24 cellular contexts compared by ENCODE assay signal in genomic region chr7:30971840-30972563, GRCh38. TPM values are rescaled to one million over a fixed set of nuclear protein-coding genes. Genes with fewer than 3 reads are reported as not detected.
"Had no signal": no experiment of that assay in that cellular context is flagged by ENCODE, and none has a peak within 500 bp of the region (broad histone marks: within the 10 kb centered on the region; RNA-seq: fewer than 3 reads in every experiment).

No MANE protein-coding gene starts in this region.

- H3K9me3 ChIP-seq: suprapubic skin had no signal

- H3K27ac ChIP-seq: brain microvascular endothelial cell, skin epidermis, suprapubic skin, WERI-Rb-1 had no signal

- H3K36me3 ChIP-seq: brain microvascular endothelial cell, suprapubic skin, WERI-Rb-1 had no signal

- H3K4me3 ChIP-seq: skin epidermis, suprapubic skin had no signal

- ATAC-seq: activated CD4-positive, alpha-beta T cell treated with anti-CD3 and anti-CD28 coated beads for 36 hours; natural killer cell; T-cell had no signal

- H3K4me1 ChIP-seq: suprapubic skin had no signal

- DNase-seq: activated CD4-positive, alpha-beta memory T cell treated with anti-CD3 and anti-CD28 coated beads, Interleukin-2, amount 10 ng/mL, durations not matched to agents 7 days and 5 days; activated CD4-positive, alpha-beta T cell treated with anti-CD3 and anti-CD28 coated beads for 36 hours; activated naive CD4-positive, alpha-beta T cell; activated naive CD8-positive, alpha-beta T cell treated with anti-CD3 and anti-CD28 coated beads, Interleukin-2, amount 10 ng/mL, durations not matched to agents 7 days and 5 days; activated T-cell treated with anti-CD3 and anti-CD28 coated beads for 4 hours; brain microvascular endothelial cell; cortex of kidney; effector memory CD4-positive, alpha-beta T cell; foreskin melanocyte; immature natural killer cell; natural killer cell; nucleus accumbens; right cardiac atrium; stimulated activated CD4-positive, alpha-beta T cell treated with anti-CD3 and anti-CD28 coated beads, Interleukin-15, amount 100 ng/mL, for 24 hours; stimulated activated CD4-positive, alpha-beta T cell treated with anti-CD3 and anti-CD28 coated beads, Interleukin-4, amount 100 ng/mL, for 4 hours; stimulated activated CD8-positive, alpha-beta memory T cell treated with anti-CD3 and anti-CD28 coated beads, Interleukin-4, amount 100 ng/mL, for 48 hours; T-cell; T1000; trophoblast cell; WERI-Rb-1 had no signal

RNA-seq across cellular contexts. Expression of gene GHRHR, which starts 8.2 kb away (rescaled TPM):
- total RNA-seq: activated CD4-positive, alpha-beta memory T cell treated with anti-CD3 and anti-CD28 coated beads, Interleukin-2, amount 10 ng/mL, durations not matched to agents 7 days and 5 days; activated CD4-positive, alpha-beta T cell treated with anti-CD3 and anti-CD28 coated beads for 36 hours; activated naive CD8-positive, alpha-beta T cell treated with anti-CD3 and anti-CD28 coated beads, Interleukin-2, amount 10 ng/mL, durations not matched to agents 7 days and 5 days; fibroblast of lung; natural killer cell; progenitor cell of endocrine pancreas; right cardiac atrium; T-cell had no signal
- polyA plus RNA-seq: fibroblast of lung, immature natural killer cell, right cardiac atrium had no signal
